15 cellular contexts compared by ENCODE assay signal in genomic region chr20:48971956-48972355, GRCh38. TPM values are rescaled to one million over a fixed set of nuclear protein-coding genes. Genes with fewer than 3 reads are reported as not detected.
A peak's percentile ranks its signal among the peaks of the same experiment; 100 is the strongest.
DNase-seq lines count a peak whose midpoint lies in the region; ATAC-seq and TF ChIP-seq lines count a peak whose summit lies in the region.
"Had no signal": no experiment of that assay in that cellular context is flagged by ENCODE, and none has a peak within 500 bp of the region (broad histone marks: within the 10 kb centered on the region; RNA-seq: fewer than 3 reads in every experiment).

No MANE protein-coding gene starts in this region.

- no peak for ATAC-seq in activated CD8-positive, alpha-beta T cell treated with anti-CD3 and anti-CD28 coated beads, Interleukin-2, amount 10 ng/mL, durations not matched to agents 7 days and 5 days
- ATAC-seq in activated CD8-positive, alpha-beta T cell treated with anti-CD3 and anti-CD28 coated beads for 36 hours: no peak
- ATAC-seq in GM21447 (IDR thresholded peaks at IDR 0.05; ENCODE audit: unreplicated experiment) (no peak), Right ventricle myocardium inferior (no peak)
- ATAC-seq: HCT116 had no signal

- peaks cover 42% of the 10 kb centered on the region for H3K36me3 Mint-ChIP-seq in activated CD8-positive, alpha-beta T cell treated with anti-CD3 and anti-CD28 coated beads, Interleukin-2, amount 10 ng/mL, durations not matched to agents 7 days and 5 days (ENCODE audit: low read depth)
- H3K36me3 Mint-ChIP-seq in activated CD8-positive, alpha-beta T cell treated with anti-CD3 and anti-CD28 coated beads for 36 hours (ENCODE audit: low read depth): peaks cover 34% of the 10 kb centered on the region

- H3K9me3 ChIP-seq in spleen: no peaks in the 10 kb centered on the region

- H3K4me3 ChIP-seq in spleen: no peak overlapping the region
- H3K4me3 ChIP-seq: GM23248 had no signal

- POLR2A ChIA-PET in activated CD8-positive, alpha-beta T cell treated with anti-CD3 and anti-CD28 coated beads, Interleukin-2, amount 10 ng/mL, durations not matched to agents 7 days and 5 days (lab: Charles Lee): no interaction called here
- POLR2A ChIA-PET in activated CD8-positive, alpha-beta T cell treated with anti-CD3 and anti-CD28 coated beads for 36 hours (lab: Charles Lee): no interaction called here

- no peak for DNase-seq in activated CD8-positive, alpha-beta T cell treated with anti-CD3 and anti-CD28 coated beads, Interleukin-2, amount 10 ng/mL, durations not matched to agents 7 days and 5 days
- no peak for DNase-seq in activated CD8-positive, alpha-beta T cell treated with anti-CD3 and anti-CD28 coated beads for 36 hours
- DNase-seq in amniotic epithelial cell (ENCODE audit: low read depth) (peak; percentile 31), spleen (no peak), Right ventricle myocardium inferior (ENCODE audit: missing footprints) (no peak)
- DNase-seq: C1 segment of cervical spinal cord; CD4-positive, alpha-beta memory T cell; COR-L47; DMS153; DND-41; GM23248; H7 had no signal

- H3K36me3 ChIP-seq in spleen: peaks cover 6 to 100% (median 70%) of the 10 kb centered on the region in 6 donors

- no peak overlapping the region for H3K4me3 Mint-ChIP-seq in activated CD8-positive, alpha-beta T cell treated with anti-CD3 and anti-CD28 coated beads, Interleukin-2, amount 10 ng/mL, durations not matched to agents 7 days and 5 days
- no peak overlapping the region for H3K4me3 Mint-ChIP-seq in activated CD8-positive, alpha-beta T cell treated with anti-CD3 and anti-CD28 coated beads for 36 hours
- H3K4me3 Mint-ChIP-seq: CD4-positive, alpha-beta memory T cell had no signal

- TF ChIP-seq POLR2A in spleen (IDR thresholded peaks at IDR 0.05): no peak

- no peak for TF ChIP-seq CTCF in activated CD8-positive, alpha-beta T cell treated with anti-CD3 and anti-CD28 coated beads for 36 hours (IDR thresholded peaks at IDR 0.05)
- TF ChIP-seq CTCF in spleen (IDR thresholded peaks at IDR 0.05 in 8 of 11, conservative IDR thresholded peaks at IDR 0.05 in 3 of 11): no peak

- CTCF ChIA-PET in activated CD8-positive, alpha-beta T cell treated with anti-CD3 and anti-CD28 coated beads, Interleukin-2, amount 10 ng/mL, durations not matched to agents 7 days and 5 days (lab: Charles Lee): no interaction called here
- CTCF ChIA-PET in activated CD8-positive, alpha-beta T cell treated with anti-CD3 and anti-CD28 coated beads for 36 hours (lab: Charles Lee): no interaction called here

- WGBS in spleen, 5 donors: 48 to 92% (median 67%) methylated on average over 4 of the region's 4 CpGs

- peak overlapping the region in 7 of 8 donors; percentile 30 to 76 (median 62) for H3K27ac ChIP-seq in spleen
- H3K27ac ChIP-seq: 22Rv1, GM23248 had no signal

- intact Hi-C loops in activated CD8-positive, alpha-beta T cell treated with anti-CD3 and anti-CD28 coated beads for 36 hours (cut with micrococcal nuclease): no loop called here
- intact Hi-C loops in spleen (cut with DNase I; ENCODE audit: low total_unique reads) (no loop called here), Right ventricle myocardium inferior (cut with DNase I) (no loop called here)

- H3K27me3 ChIP-seq in spleen (replicated peaks in 1 of 7): no peaks in the 10 kb centered on the region

- no peaks in the 10 kb centered on the region for H3K9me3 Mint-ChIP-seq in activated CD8-positive, alpha-beta T cell treated with anti-CD3 and anti-CD28 coated beads, Interleukin-2, amount 10 ng/mL, durations not matched to agents 7 days and 5 days (ENCODE audit: insufficient read depth)
- H3K9me3 Mint-ChIP-seq in activated CD8-positive, alpha-beta T cell treated with anti-CD3 and anti-CD28 coated beads for 36 hours: no peaks in the 10 kb centered on the region

- no peaks in the 10 kb centered on the region for H3K27me3 Mint-ChIP-seq in activated CD8-positive, alpha-beta T cell treated with anti-CD3 and anti-CD28 coated beads, Interleukin-2, amount 10 ng/mL, durations not matched to agents 7 days and 5 days (ENCODE audit: low read depth)
- H3K27me3 Mint-ChIP-seq in activated CD8-positive, alpha-beta T cell treated with anti-CD3 and anti-CD28 coated beads for 36 hours: no peaks in the 10 kb centered on the region
- H3K27me3 Mint-ChIP-seq: CD4-positive, alpha-beta memory T cell had no signal

- peaks cover 0 to 47% (median 7%) of the 10 kb centered on the region in 6 donors for H3K4me1 ChIP-seq in spleen

- no peaks in the 10 kb centered on the region for H3K4me1 Mint-ChIP-seq in activated CD8-positive, alpha-beta T cell treated with anti-CD3 and anti-CD28 coated beads, Interleukin-2, amount 10 ng/mL, durations not matched to agents 7 days and 5 days (ENCODE audit: low read depth)
- no peaks in the 10 kb centered on the region for H3K4me1 Mint-ChIP-seq in activated CD8-positive, alpha-beta T cell treated with anti-CD3 and anti-CD28 coated beads for 36 hours (ENCODE audit: low read depth)
- H3K4me1 Mint-ChIP-seq: CD4-positive, alpha-beta memory T cell had no signal

- peak overlapping the region; percentile 18 for H3K27ac Mint-ChIP-seq in activated CD8-positive, alpha-beta T cell treated with anti-CD3 and anti-CD28 coated beads, Interleukin-2, amount 10 ng/mL, durations not matched to agents 7 days and 5 days
- no peak overlapping the region for H3K27ac Mint-ChIP-seq in activated CD8-positive, alpha-beta T cell treated with anti-CD3 and anti-CD28 coated beads for 36 hours
- H3K27ac Mint-ChIP-seq: CD4-positive, alpha-beta memory T cell had no signal

RNA-seq across cellular contexts. Expression of gene ARFGEF2, which starts 50.4 kb away (rescaled TPM):
- total RNA-seq in activated CD8-positive, alpha-beta T cell treated with anti-CD3 and anti-CD28 coated beads, Interleukin-2, amount 10 ng/mL, durations not matched to agents 7 days and 5 days: 10 to 100 TPM; 19.1 to 20.1 TPM
- 10 to 100 TPM; 20.5 to 22.7 TPM for total RNA-seq in activated CD8-positive, alpha-beta T cell treated with anti-CD3 and anti-CD28 coated beads for 36 hours
- total RNA-seq in spleen: 10 to 100 TPM; 34.2 to 44.4 (median 41.2) TPM
- 10 to 100 TPM in 1 of 3 donors, 1 to 10 TPM in 2; 6.7 to 10.2 (median 7.7) TPM for polyA plus RNA-seq in spleen
- total RNA-seq in Right ventricle myocardium inferior: 39.1 TPM
